In the genomic region with DNA sequence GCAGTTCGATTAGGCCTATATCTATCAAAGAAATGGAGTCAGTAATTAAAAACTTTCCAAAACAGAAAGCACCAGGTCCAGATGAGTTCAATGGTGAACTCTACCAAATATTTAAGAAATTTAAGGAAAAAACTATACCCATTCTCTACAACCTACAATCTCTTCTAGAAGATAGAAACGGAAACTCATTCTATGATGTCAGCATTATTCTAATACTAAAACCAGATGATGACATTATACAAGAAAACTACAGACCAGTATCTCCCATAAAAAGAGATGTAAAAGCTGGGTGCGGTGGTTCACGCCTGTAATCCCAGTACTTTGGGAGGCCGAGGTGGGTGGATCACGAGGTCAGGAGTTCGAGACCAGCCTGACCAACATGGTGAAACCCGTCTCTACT, we compare ENCODE assay signal across 8 cellular contexts.
"Had no signal": no experiment of that assay in that cellular context is flagged by ENCODE, and none has a peak within 500 bp of the region (broad histone marks: within the 10 kb centered on the region; RNA-seq: fewer than 3 reads in every experiment).

No MANE protein-coding gene starts in this region.

- ATAC-seq: GM12878 had no signal

- FAIRE-seq: G401.6, GM12878, GM12891, GM12892, GM18507, GM19239 had no signal

- DNase-seq: GDM1, GF-D8 had no signal

- H3K4me3 ChIP-seq: GM12878 had no signal
